In genomic region chr18:49030692-49031443, GRCh38 we compare ENCODE assay signal across 21 cellular contexts.
A peak's percentile ranks its signal among the peaks of the same experiment; 100 is the strongest.
DNase-seq lines count a peak whose midpoint lies in the region; ATAC-seq, FAIRE-seq and TF ChIP-seq lines count a peak whose summit lies in the region.
"Had no signal": no experiment of that assay in that cellular context is flagged by ENCODE, and none has a peak within 500 bp of the region (broad histone marks: within the 10 kb centered on the region; RNA-seq: fewer than 3 reads in every experiment).

No MANE protein-coding gene starts in this region.

- H3K36me3 ChIP-seq in HepG2 (replicated peaks in 1 of 2; ENCODE audit: control insufficient read depth in 1 of 2, insufficient read depth in 2 of 2, low read length in 2 of 2) (no peaks in the 10 kb centered on the region), right lobe of liver (no peaks in the 10 kb centered on the region), colonic mucosa (no peaks in the 10 kb centered on the region)
- H3K36me3 ChIP-seq in naive thymus-derived CD4-positive, alpha-beta T cell (ENCODE audit: control insufficient read depth in 2 of 3, insufficient read depth in 3 of 3, low read length in 3 of 3): no peaks in the 10 kb centered on the region
- H3K36me3 ChIP-seq: spleen, transverse colon had no signal

- no peak overlapping the region for H3K4me2 ChIP-seq in HepG2 (ENCODE audit: low read depth, low read length)

- H3K36me3 Mint-ChIP-seq in naive thymus-derived CD4-positive, alpha-beta T cell: peaks cover 0 to 8% (median 4%) of the 10 kb centered on the region in 5 donors
- H3K36me3 Mint-ChIP-seq in nephron progenitor cell (ENCODE audit: low read depth): peaks cover 8% of the 10 kb centered on the region

- H3K79me2 ChIP-seq in HepG2 (ENCODE audit: insufficient read depth, low read length): no peaks in the 10 kb centered on the region

- H3K27ac Mint-ChIP-seq in naive thymus-derived CD4-positive, alpha-beta T cell: peak overlapping the region in 5 of 9 donors; percentile 9 to 82 (median 63)
- no peak overlapping the region for H3K27ac Mint-ChIP-seq in nephron progenitor cell

- intact Hi-C loops in HepG2 (cut with micrococcal nuclease; ENCODE audit: unreplicated experiment): no loop called here
- intact Hi-C loops in right lobe of liver (cut with DNase I): no loop called here
- intact Hi-C loops in colonic mucosa (cut with DNase I): no loop called here
- intact Hi-C loops in naive thymus-derived CD4-positive, alpha-beta T cell (cut with micrococcal nuclease): loop anchor here in 1 of 2 donors (2.0 kb wide), 1 partner anchor 76 kb away; no protein-coding TSS in a partner anchor

- TF ChIP-seq EP300 in HepG2 (IDR thresholded peaks at IDR 0.05; ENCODE audit: low read depth in 2 of 2, low read length in 2 of 2) (no peak), HepG2 (CRISPR knock-in tag; IDR thresholded peaks at IDR 0.05; ENCODE audit: borderline replicate concordance) (no peak)

- H3K27me3 ChIP-seq in HepG2 (ENCODE audit: control insufficient read depth in 1 of 2, insufficient read depth in 2 of 2, low read length in 2 of 2) (peaks cover 0 to 25% of the 10 kb centered on the region in 2 experiments; a peak in 2 of 5 replicates), right lobe of liver (no peaks in the 10 kb centered on the region), colonic mucosa (no peaks in the 10 kb centered on the region)
- H3K27me3 ChIP-seq in naive thymus-derived CD4-positive, alpha-beta T cell (ENCODE audit: control insufficient read depth in 2 of 2, insufficient read depth in 2 of 2, low read length in 2 of 2): no peaks in the 10 kb centered on the region
- H3K27me3 ChIP-seq: transverse colon had no signal

- H3K9me3 Mint-ChIP-seq in naive thymus-derived CD4-positive, alpha-beta T cell: peaks cover 0 to 8% (median 0%) of the 10 kb centered on the region in 11 donors
- peaks cover 15% of the 10 kb centered on the region for H3K9me3 Mint-ChIP-seq in nephron progenitor cell

- H3K4me1 ChIP-seq in HepG2 (ENCODE audit: insufficient read depth, low read length) (peaks cover 11% of the 10 kb centered on the region), right lobe of liver (no peaks in the 10 kb centered on the region), colonic mucosa (no peaks in the 10 kb centered on the region)
- H3K4me1 ChIP-seq in naive thymus-derived CD4-positive, alpha-beta T cell (ENCODE audit: control insufficient read depth in 2 of 2, insufficient read depth in 2 of 2, low read length in 2 of 2): peaks cover 0 to 9% of the 10 kb centered on the region in 2 donors
- H3K4me1 ChIP-seq: psoas muscle, transverse colon had no signal

- WGBS in HepG2 (ENCODE audit: low lambda C conversion rate): 37% methylated on average over 7 of the region's 8 CpGs
- WGBS in right lobe of liver (ENCODE audit: insufficient coverage, low coverage, low lambda C conversion rate, missing lambda C conversion rate): 78% methylated on average over 5 of the region's 8 CpGs

- in situ Hi-C loops in HepG2 (cut with HindIII; ENCODE audit: extremely low pct_ligation_motif_present, low pct_unique_long_range_greater_than_20kb) (no loop called here), G401 (cut with HindIII; ENCODE audit: low sequenced_read_pairs) (no loop called here)

- H3K27me3 Mint-ChIP-seq in naive thymus-derived CD4-positive, alpha-beta T cell: peaks cover 0 to 4% (median 0%) of the 10 kb centered on the region in 5 donors
- peaks cover 19% of the 10 kb centered on the region for H3K27me3 Mint-ChIP-seq in nephron progenitor cell (ENCODE audit: low read depth, poor library complexity)

- no peaks in the 10 kb centered on the region for H4K20me1 ChIP-seq in HepG2 (ENCODE audit: insufficient read depth, low read length)

- H3K9ac ChIP-seq in HepG2 (ENCODE audit: insufficient read depth, low read depth, low read length): no peak overlapping the region
- no peak overlapping the region for H3K9ac ChIP-seq in colonic mucosa (ENCODE audit: low read depth in 2 of 2, low read length in 2 of 2)

- no TSS peak for BruUV-seq in HepG2 (replicated peaks; lab: Mats Ljungman, UMichigan)

- POLR2A ChIA-PET in HepG2 (lab: Yijun Ruan, JAX): no interaction called here
- POLR2A ChIA-PET in naive thymus-derived CD4-positive, alpha-beta T cell (lab: Charles Lee): interaction anchor here (0.6 kb wide), 1 partner anchor 1228 kb away, joined by 3 read pairs; no protein-coding TSS in a partner anchor

- TF ChIP-seq CTCF in HepG2 (CRISPR knock-in tag; IDR thresholded peaks at IDR 0.05) (no peak), right lobe of liver (IDR thresholded peaks at IDR 0.05) (no peak), colonic mucosa (IDR thresholded peaks at IDR 0.05) (no peak), nephron progenitor cell (IDR thresholded peaks at IDR 0.05) (no peak)

- H3K9me3 ChIP-seq in HepG2 (ENCODE audit: low read length) (no peaks in the 10 kb centered on the region), right lobe of liver (no peaks in the 10 kb centered on the region), colonic mucosa (no peaks in the 10 kb centered on the region)
- no peaks in the 10 kb centered on the region for H3K9me3 ChIP-seq in naive thymus-derived CD4-positive, alpha-beta T cell (ENCODE audit: control insufficient read depth in 2 of 3, low read length in 3 of 3)
- H3K9me3 ChIP-seq: transverse colon had no signal

- CTCF ChIA-PET in HepG2 (lab: Yijun Ruan, JAX; ENCODE audit: low intra/inter-chr PET ratio, low total read pairs): no interaction called here
- CTCF ChIA-PET in naive thymus-derived CD4-positive, alpha-beta T cell (lab: Charles Lee): interaction anchor here (0.9 kb wide), 1 partner anchor 11 kb away, joined by 3 read pairs; no protein-coding TSS in a partner anchor

- H2AFZ ChIP-seq in HepG2 (ENCODE audit: low read length): no peak overlapping the region

- TF ChIP-seq RAD21 in HepG2 (CRISPR knock-in tag; IDR thresholded peaks at IDR 0.05): no peak

- FAIRE-seq in HepG2 (lab: Jason Lieb, UNC): no peak
- FAIRE-seq: K562, kidney had no signal

- peaks cover 12 to 29% (median 17%) of the 10 kb centered on the region in 7 donors for H3K4me1 Mint-ChIP-seq in naive thymus-derived CD4-positive, alpha-beta T cell
- H3K4me1 Mint-ChIP-seq in nephron progenitor cell: peaks cover 9% of the 10 kb centered on the region

- TF ChIP-seq POLR2A in HepG2 (IDR thresholded peaks at IDR 0.05; ENCODE audit: insufficient read depth in 1 of 2, low read depth in 2 of 2, low read length in 2 of 2): no peak
- no peak for TF ChIP-seq POLR2A in right lobe of liver (IDR thresholded peaks at IDR 0.05)

- no peak for ATAC-seq in HepG2
- no peak for ATAC-seq in right lobe of liver
- no peak for ATAC-seq in naive thymus-derived CD4-positive, alpha-beta T cell
- ATAC-seq: HCT116, psoas muscle had no signal

- H3K27ac ChIP-seq in HepG2 (ENCODE audit: extremely low read length, insufficient read depth, low read length) (no peak overlapping the region), right lobe of liver (no peak overlapping the region), colonic mucosa (no peak overlapping the region)
- H3K27ac ChIP-seq in naive thymus-derived CD4-positive, alpha-beta T cell (ENCODE audit: low read depth, low read length): no peak overlapping the region
- H3K27ac ChIP-seq: psoas muscle, spleen, transverse colon had no signal

- H3K4me3 ChIP-seq in HepG2 (replicated peaks in 1 of 3; ENCODE audit: insufficient read depth in 1 of 3, low read depth in 2 of 3, low read length in 3 of 3): no peak overlapping the region
- H3K4me3 ChIP-seq in right lobe of liver: no peak overlapping the region
- no peak overlapping the region for H3K4me3 ChIP-seq in colonic mucosa
- no peak overlapping the region for H3K4me3 ChIP-seq in naive thymus-derived CD4-positive, alpha-beta T cell (ENCODE audit: low read length)
- H3K4me3 ChIP-seq: K562, psoas muscle, spleen, transverse colon had no signal

- H3K4me3 Mint-ChIP-seq in naive thymus-derived CD4-positive, alpha-beta T cell: peak overlapping the region in 2 of 10 donors; percentile 73 to 75
- H3K4me3 Mint-ChIP-seq in nephron progenitor cell: no peak overlapping the region
- H3K4me3 Mint-ChIP-seq: activated CD4-positive, alpha-beta T cell treated with anti-CD3 and anti-CD28 coated beads, Interleukin-2, amount 10 ng/mL, durations not matched to agents 7 days and 5 days; memory B cell had no signal

- DNase-seq in HepG2 (ENCODE audit: low spot score): no peak
- no peak for DNase-seq in right lobe of liver
- DNase-seq in colonic mucosa: peak; percentile 7
- DNase-seq in naive thymus-derived CD4-positive, alpha-beta T cell: peak in 1 of 9 donors; percentile 11
- DNase-seq in G401 (ENCODE audit: low spot score): no peak
- no peak for DNase-seq in AG08395 (ENCODE audit: low spot score)
- DNase-seq in nephron progenitor cell: no peak
- DNase-seq: activated CD4-positive, alpha-beta T cell treated with anti-CD3 and anti-CD28 coated beads, Interleukin-2, amount 10 ng/mL, durations not matched to agents 7 days and 5 days; effector CD4-positive, alpha-beta T cell; hippocampal formation; NCI-H1092; NCI-H2107; NCI-H526; Right ventricle myocardium superior; spleen; transverse colon had no signal

TF ChIP-seq in HepG2, 621 proteins besides CTCF, POLR2A, EP300 and RAD21:
- TF ChIP-seq CREB1 (IDR thresholded peaks at IDR 0.05) (peak; percentile 87), CREB1 (CRISPR knock-in tag; IDR thresholded peaks at IDR 0.05) (no peak), FOXK1 (CRISPR knock-in tag; IDR thresholded peaks at IDR 0.05; ENCODE audit: borderline replicate concordance, low read depth) (no peak), NFE2L2 (IDR thresholded peaks at IDR 0.05; ENCODE audit: low read length) (no peak)
